1 cellular context compared by ENCODE assay signal in the genomic region with DNA sequence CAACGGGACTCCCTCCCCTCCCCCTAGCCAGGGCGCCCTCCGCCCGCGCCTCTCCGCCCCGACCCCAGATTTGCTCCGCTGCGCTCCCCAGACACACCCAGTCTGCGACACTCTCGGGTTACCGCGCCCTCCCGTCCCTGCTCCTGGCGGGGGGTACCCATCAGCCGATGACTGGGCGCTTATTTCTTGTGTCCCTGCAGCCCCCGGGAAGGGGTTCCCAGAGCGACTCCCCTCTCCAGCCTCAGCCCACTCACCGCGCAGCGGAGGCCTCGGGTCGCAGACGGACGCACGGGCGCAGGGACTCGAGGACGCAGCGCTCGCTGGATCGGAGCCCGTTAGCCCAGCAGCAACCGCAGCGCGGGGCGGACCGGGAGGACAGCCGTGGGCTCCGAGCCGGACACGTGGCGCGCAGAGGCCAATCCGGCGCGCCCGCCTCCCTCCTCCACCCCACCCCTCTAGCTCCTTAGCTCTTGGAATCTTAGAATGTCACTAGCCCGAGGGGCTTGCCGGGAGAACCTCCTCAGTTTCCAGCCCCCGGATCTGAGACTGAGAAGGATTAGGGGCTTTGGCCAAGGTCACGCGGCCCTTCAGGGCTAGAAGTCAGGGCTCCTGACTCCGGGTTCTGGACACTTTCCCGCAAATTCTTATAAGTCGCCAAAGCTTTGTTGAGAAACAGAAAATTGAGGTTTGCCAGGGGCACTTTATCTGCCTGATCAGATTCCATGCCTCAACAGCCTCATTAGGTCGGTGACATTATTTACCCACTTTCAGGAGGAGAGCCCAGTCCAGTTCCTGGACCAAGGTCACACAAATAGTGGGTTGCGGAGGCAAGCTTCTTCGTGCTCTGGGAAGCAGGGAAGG.
TF ChIP-seq lines count a peak whose summit lies in the region.

Gene ANXA6, minus strand, starts transcription at position 354 of the 861 bp plus-strand sequence. CDS start 9,878 bp downstream, outside the sequence.

TF ChIP-seq in HEK293, 187 proteins besides CTCF, POLR2A, EP300 and RAD21 (continued from another document and continues in another):
- TF ChIP-seq ZNF433 (tag by site-specific recombination; IDR thresholded peaks at IDR 0.05; ENCODE audit: low read depth) (no peak), ZNF707 (tag by site-specific recombination; IDR thresholded peaks at IDR 0.05) (no peak), PRDM6 (tag by site-specific recombination; IDR thresholded peaks at IDR 0.05) (no peak), ZNF155 (tag by site-specific recombination; IDR thresholded peaks at IDR 0.05) (no peak), KLF17 (tag by site-specific recombination; IDR thresholded peaks at IDR 0.05) (peak; percentile 91), ZNF501 (tag by site-specific recombination; IDR thresholded peaks at IDR 0.05) (no peak), ZNF521 (tag by site-specific recombination; IDR thresholded peaks at IDR 0.05) (no peak), ZNF785 (tag by site-specific recombination; IDR thresholded peaks at IDR 0.05) (no peak), ZNF23 (tag by site-specific recombination; IDR thresholded peaks at IDR 0.05; ENCODE audit: borderline replicate concordance) (no peak), YY1 (tag by site-specific recombination; IDR thresholded peaks at IDR 0.05) (no peak), ZNF146 (tag by site-specific recombination; IDR thresholded peaks at IDR 0.05) (no peak), ZNF777 (tag by site-specific recombination; IDR thresholded peaks at IDR 0.05; ENCODE audit: borderline replicate concordance) (peak; percentile 63; the same call in 1 of the 2 replicates), ZNF248 (tag by site-specific recombination; IDR thresholded peaks at IDR 0.05) (no peak), AEBP2 (tag by site-specific recombination; IDR thresholded peaks at IDR 0.05; ENCODE audit: borderline replicate concordance) (no peak), ZNF529 (tag by site-specific recombination; IDR thresholded peaks at IDR 0.05; ENCODE audit: insufficient replicate concordance) (no peak), OSR2 (tag by site-specific recombination; IDR thresholded peaks at IDR 0.05) (no peak), EGR2 (tag by site-specific recombination; IDR thresholded peaks at IDR 0.05; ENCODE audit: low read depth) (peak; percentile 59), ZNF530 (tag by site-specific recombination; IDR thresholded peaks at IDR 0.05; ENCODE audit: low read depth) (no peak), ZFP41 (tag by site-specific recombination; IDR thresholded peaks at IDR 0.05; ENCODE audit: borderline replicate concordance) (no peak), ZNF76 (tag by site-specific recombination; IDR thresholded peaks at IDR 0.05; ENCODE audit: borderline replicate concordance, low read depth) (peak; percentile 90), SCRT1 (tag by site-specific recombination; IDR thresholded peaks at IDR 0.05; ENCODE audit: borderline replicate concordance) (no peak), ZNF510 (tag by site-specific recombination; IDR thresholded peaks at IDR 0.05; ENCODE audit: insufficient replicate concordance) (no peak), HOXC10 (CRISPR knock-in tag; IDR thresholded peaks at IDR 0.05) (no peak), HOXD13 (CRISPR knock-in tag; IDR thresholded peaks at IDR 0.05; ENCODE audit: borderline replicate concordance) (no peak), ZBTB26 (tag by site-specific recombination; optimal IDR thresholded peaks at IDR 0.05) (peak; percentile 85), ZNF747 (tag by site-specific recombination; IDR thresholded peaks at IDR 0.05) (no peak), SETDB1 (IDR thresholded peaks at IDR 0.05; ENCODE audit: insufficient read length, low read length) (no peak), ZNF555 (tag by site-specific recombination; conservative IDR thresholded peaks at IDR 0.05) (no peak), ZBTB44 (tag by site-specific recombination; IDR thresholded peaks at IDR 0.05) (no peak), ZNF701 (tag by site-specific recombination; IDR thresholded peaks at IDR 0.05) (no peak), RBAK (tag by site-specific recombination; IDR thresholded peaks at IDR 0.05) (no peak), ZNF132 (tag by site-specific recombination; IDR thresholded peaks at IDR 0.05; ENCODE audit: borderline replicate concordance) (no peak), ZNF239 (tag by site-specific recombination; IDR thresholded peaks at IDR 0.05) (no peak), ZNF404 (tag by site-specific recombination; IDR thresholded peaks at IDR 0.05) (no peak), ZNF596 (tag by site-specific recombination; IDR thresholded peaks at IDR 0.05) (no peak), ZNF610 (tag by site-specific recombination; IDR thresholded peaks at IDR 0.05; ENCODE audit: borderline replicate concordance) (0 out of 2 replicates have a peak, but pooled peaks have one; percentile 8), ZNF624 (tag by site-specific recombination; IDR thresholded peaks at IDR 0.05) (no peak), ZNF639 (tag by site-specific recombination; IDR thresholded peaks at IDR 0.05) (no peak), ZNF837 (tag by site-specific recombination; IDR thresholded peaks at IDR 0.05) (no peak), ZNF560 (tag by site-specific recombination; IDR thresholded peaks at IDR 0.05; ENCODE audit: borderline replicate concordance) (no peak), ZBTB11 (tag by site-specific recombination; conservative IDR thresholded peaks at IDR 0.05; ENCODE audit: low read depth) (0 out of 2 replicates have a peak, but pooled peaks have one; percentile 33), ZBTB20 (tag by site-specific recombination; IDR thresholded peaks at IDR 0.05) (peak; percentile 70), ZNF324 (tag by site-specific recombination; IDR thresholded peaks at IDR 0.05) (0 out of 2 replicates have a peak, but pooled peaks have one; percentile 47), ZNF548 (tag by site-specific recombination; IDR thresholded peaks at IDR 0.05) (no peak), ZNF341 (tag by site-specific recombination; IDR thresholded peaks at IDR 0.05; ENCODE audit: low read depth) (peak; percentile 97), TRIM28 (IDR thresholded peaks at IDR 0.05; ENCODE audit: borderline replicate concordance, low read length) (no peak), ATF2 (tag by site-specific recombination; IDR thresholded peaks at IDR 0.05; ENCODE audit: low read depth) (no peak)
- TF ChIP-seq, protein P1, sequence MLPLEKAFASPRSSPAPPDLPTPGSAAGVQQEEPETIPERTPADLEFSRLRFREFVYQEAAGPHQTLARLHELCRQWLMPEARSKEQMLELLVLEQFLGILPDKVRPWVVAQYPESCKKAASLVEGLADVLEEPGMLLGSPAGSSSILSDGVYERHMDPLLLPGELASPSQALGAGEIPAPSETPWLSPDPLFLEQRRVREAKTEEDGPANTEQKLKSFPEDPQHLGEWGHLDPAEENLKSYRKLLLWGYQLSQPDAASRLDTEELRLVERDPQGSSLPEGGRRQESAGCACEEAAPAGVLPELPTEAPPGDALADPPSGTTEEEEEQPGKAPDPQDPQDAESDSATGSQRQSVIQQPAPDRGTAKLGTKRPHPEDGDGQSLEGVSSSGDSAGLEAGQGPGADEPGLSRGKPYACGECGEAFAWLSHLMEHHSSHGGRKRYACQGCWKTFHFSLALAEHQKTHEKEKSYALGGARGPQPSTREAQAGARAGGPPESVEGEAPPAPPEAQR (tag by site-specific recombination; IDR thresholded peaks at IDR 0.05) = no peak
